ENCODE assay signal across 1 cellular context in genomic region chrX:7110821-7111276, GRCh38.
TF ChIP-seq lines count a peak whose summit lies in the region.

No MANE protein-coding gene starts in this region.

TF ChIP-seq in GM12878, 131 proteins besides CTCF, POLR2A, EP300 and RAD21 (continued from another document and continues in another):
- peak; percentile 95 for TF ChIP-seq IKZF1 (conservative IDR thresholded peaks at IDR 0.05)
- peak; percentile 78 for TF ChIP-seq YY1 (IDR thresholded peaks at IDR 0.05; ENCODE audit: low read depth, low read length)
- TF ChIP-seq RUNX3 (IDR thresholded peaks at IDR 0.05; ENCODE audit: low read length) = no peak
- TF ChIP-seq, protein P1, sequence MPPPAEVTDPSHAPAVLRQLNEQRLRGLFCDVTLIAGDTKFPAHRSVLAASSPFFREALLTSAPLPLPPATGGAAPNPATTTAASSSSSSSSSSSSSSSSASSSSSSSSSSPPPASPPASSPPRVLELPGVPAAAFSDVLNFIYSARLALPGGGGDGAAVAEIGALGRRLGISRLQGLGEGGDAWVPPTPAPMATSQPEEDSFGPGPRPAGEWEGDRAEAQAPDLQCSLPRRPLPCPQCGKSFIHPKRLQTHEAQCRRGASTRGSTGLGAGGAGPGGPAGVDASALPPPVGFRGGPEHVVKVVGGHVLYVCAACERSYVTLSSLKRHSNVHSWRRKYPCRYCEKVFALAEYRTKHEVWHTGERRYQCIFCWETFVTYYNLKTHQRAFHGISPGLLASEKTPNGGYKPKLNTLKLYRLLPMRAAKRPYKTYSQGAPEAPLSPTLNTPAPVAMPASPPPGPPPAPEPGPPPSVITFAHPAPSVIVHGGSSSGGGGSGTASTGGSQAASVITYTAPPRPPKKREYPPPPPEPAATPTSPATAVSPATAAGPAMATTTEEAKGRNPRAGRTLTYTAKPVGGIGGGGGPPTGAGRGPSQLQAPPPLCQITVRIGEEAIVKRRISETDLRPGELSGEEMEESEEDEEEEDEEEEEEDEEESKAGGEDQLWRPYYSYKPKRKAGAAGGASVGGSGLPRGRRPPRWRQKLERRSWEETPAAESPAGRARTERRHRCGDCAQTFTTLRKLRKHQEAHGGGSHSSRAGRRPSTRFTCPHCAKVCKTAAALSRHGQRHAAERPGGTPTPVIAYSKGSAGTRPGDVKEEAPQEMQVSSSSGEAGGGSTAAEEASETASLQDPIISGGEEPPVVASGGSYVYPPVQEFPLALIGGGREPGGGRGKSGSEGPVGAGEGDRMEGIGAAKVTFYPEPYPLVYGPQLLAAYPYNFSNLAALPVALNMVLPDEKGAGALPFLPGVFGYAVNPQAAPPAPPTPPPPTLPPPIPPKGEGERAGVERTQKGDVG (CRISPR knock-in tag; IDR thresholded peaks at IDR 0.05) = no peak
- TF ChIP-seq, protein P2, sequence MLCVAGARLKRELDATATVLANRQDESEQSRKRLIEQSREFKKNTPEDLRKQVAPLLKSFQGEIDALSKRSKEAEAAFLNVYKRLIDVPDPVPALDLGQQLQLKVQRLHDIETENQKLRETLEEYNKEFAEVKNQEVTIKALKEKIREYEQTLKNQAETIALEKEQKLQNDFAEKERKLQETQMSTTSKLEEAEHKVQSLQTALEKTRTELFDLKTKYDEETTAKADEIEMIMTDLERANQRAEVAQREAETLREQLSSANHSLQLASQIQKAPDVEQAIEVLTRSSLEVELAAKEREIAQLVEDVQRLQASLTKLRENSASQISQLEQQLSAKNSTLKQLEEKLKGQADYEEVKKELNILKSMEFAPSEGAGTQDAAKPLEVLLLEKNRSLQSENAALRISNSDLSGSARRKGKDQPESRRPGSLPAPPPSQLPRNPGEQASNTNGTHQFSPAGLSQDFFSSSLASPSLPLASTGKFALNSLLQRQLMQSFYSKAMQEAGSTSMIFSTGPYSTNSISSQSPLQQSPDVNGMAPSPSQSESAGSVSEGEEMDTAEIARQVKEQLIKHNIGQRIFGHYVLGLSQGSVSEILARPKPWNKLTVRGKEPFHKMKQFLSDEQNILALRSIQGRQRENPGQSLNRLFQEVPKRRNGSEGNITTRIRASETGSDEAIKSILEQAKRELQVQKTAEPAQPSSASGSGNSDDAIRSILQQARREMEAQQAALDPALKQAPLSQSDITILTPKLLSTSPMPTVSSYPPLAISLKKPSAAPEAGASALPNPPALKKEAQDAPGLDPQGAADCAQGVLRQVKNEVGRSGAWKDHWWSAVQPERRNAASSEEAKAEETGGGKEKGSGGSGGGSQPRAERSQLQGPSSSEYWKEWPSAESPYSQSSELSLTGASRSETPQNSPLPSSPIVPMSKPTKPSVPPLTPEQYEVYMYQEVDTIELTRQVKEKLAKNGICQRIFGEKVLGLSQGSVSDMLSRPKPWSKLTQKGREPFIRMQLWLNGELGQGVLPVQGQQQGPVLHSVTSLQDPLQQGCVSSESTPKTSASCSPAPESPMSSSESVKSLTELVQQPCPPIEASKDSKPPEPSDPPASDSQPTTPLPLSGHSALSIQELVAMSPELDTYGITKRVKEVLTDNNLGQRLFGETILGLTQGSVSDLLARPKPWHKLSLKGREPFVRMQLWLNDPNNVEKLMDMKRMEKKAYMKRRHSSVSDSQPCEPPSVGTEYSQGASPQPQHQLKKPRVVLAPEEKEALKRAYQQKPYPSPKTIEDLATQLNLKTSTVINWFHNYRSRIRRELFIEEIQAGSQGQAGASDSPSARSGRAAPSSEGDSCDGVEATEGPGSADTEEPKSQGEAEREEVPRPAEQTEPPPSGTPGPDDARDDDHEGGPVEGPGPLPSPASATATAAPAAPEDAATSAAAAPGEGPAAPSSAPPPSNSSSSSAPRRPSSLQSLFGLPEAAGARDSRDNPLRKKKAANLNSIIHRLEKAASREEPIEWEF (IDR thresholded peaks at IDR 0.05; ENCODE audit: insufficient replicate concordance, low read depth, low read length) = no peak
- TF ChIP-seq IRF3 (IDR thresholded peaks at IDR 0.05) = no peak
- TF ChIP-seq MLLT1 (IDR thresholded peaks at IDR 0.05) = peak; percentile 83
- no peak for TF ChIP-seq MTA3 (IDR thresholded peaks at IDR 0.05; ENCODE audit: borderline replicate concordance, low read length)
- TF ChIP-seq POU2F2 (IDR thresholded peaks at IDR 0.05; ENCODE audit: borderline replicate concordance, low read depth, low read length) = no peak
- TF ChIP-seq FOXK2 (IDR thresholded peaks at IDR 0.05) = no peak
- TF ChIP-seq IRF5 (IDR thresholded peaks at IDR 0.05; ENCODE audit: borderline replicate concordance) = no peak
- TF ChIP-seq CREB1 (IDR thresholded peaks at IDR 0.05; ENCODE audit: low read depth) = no peak
- TF ChIP-seq CHD1 (IDR thresholded peaks at IDR 0.05; ENCODE audit: low read depth, low read length) = no peak
- TF ChIP-seq LARP7 (IDR thresholded peaks at IDR 0.05) = 0 out of 2 replicates have a peak, but pooled peaks have one; percentile 14
- TF ChIP-seq USF1 (IDR thresholded peaks at IDR 0.05; ENCODE audit: borderline replicate concordance, extremely low read length, insufficient read depth, low read depth, low read length) = no peak
- TF ChIP-seq CEBPZ (IDR thresholded peaks at IDR 0.05; ENCODE audit: low read depth, low read length) = no peak
- peak; percentile 94 for TF ChIP-seq SMAD5 (IDR thresholded peaks at IDR 0.05; ENCODE audit: low read depth)
- TF ChIP-seq KDM1A (IDR thresholded peaks at IDR 0.05; ENCODE audit: borderline replicate concordance) = no peak
- peak; percentile 98 for TF ChIP-seq NR2F1 (conservative IDR thresholded peaks at IDR 0.05)
- peak; percentile 44; the same call in 1 of the 2 replicates for TF ChIP-seq BACH1 (IDR thresholded peaks at IDR 0.05; ENCODE audit: borderline replicate concordance)
- no peak; the same call in 1 of the 2 replicates for TF ChIP-seq RAD51 (IDR thresholded peaks at IDR 0.05)
- TF ChIP-seq, protein P3, sequence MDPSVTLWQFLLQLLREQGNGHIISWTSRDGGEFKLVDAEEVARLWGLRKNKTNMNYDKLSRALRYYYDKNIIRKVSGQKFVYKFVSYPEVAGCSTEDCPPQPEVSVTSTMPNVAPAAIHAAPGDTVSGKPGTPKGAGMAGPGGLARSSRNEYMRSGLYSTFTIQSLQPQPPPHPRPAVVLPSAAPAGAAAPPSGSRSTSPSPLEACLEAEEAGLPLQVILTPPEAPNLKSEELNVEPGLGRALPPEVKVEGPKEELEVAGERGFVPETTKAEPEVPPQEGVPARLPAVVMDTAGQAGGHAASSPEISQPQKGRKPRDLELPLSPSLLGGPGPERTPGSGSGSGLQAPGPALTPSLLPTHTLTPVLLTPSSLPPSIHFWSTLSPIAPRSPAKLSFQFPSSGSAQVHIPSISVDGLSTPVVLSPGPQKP (IDR thresholded peaks at IDR 0.05; ENCODE audit: low read depth, low read length) = no peak
- TF ChIP-seq, protein P4, sequence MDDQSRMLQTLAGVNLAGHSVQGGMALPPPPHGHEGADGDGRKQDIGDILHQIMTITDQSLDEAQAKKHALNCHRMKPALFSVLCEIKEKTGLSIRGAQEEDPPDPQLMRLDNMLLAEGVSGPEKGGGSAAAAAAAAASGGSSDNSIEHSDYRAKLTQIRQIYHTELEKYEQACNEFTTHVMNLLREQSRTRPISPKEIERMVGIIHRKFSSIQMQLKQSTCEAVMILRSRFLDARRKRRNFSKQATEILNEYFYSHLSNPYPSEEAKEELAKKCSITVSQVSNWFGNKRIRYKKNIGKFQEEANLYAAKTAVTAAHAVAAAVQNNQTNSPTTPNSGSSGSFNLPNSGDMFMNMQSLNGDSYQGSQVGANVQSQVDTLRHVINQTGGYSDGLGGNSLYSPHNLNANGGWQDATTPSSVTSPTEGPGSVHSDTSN (IDR thresholded peaks at IDR 0.05; ENCODE audit: insufficient replicate concordance, low read depth, low read length) = no peak
- TF ChIP-seq NFIC (IDR thresholded peaks at IDR 0.05; ENCODE audit: low read depth, low read length) = no peak
- 0 out of 2 replicates have a peak, but pooled peaks have one; percentile 10 for TF ChIP-seq NR2C1 (IDR thresholded peaks at IDR 0.05)
- TF ChIP-seq SREBF1 (IDR thresholded peaks at IDR 0.05; ENCODE audit: low read length) = no peak
- no peak for TF ChIP-seq ZNF217 (IDR thresholded peaks at IDR 0.05)
- TF ChIP-seq TCF3 (IDR thresholded peaks at IDR 0.05; ENCODE audit: borderline replicate concordance, insufficient read depth, low read depth, low read length) = peak; percentile 84
- no peak for TF ChIP-seq MYC (IDR thresholded peaks at IDR 0.05; ENCODE audit: insufficient read depth, insufficient read length, insufficient replicate concordance, low read length, severe bottlenecking)
- TF ChIP-seq NBN (IDR thresholded peaks at IDR 0.05) = peak; percentile 88; the same call in 1 of the 2 replicates
- TF ChIP-seq HSF1 (IDR thresholded peaks at IDR 0.05; ENCODE audit: low read depth, low read length) = no peak
- no peak for TF ChIP-seq HDAC6 (IDR thresholded peaks at IDR 0.05; ENCODE audit: unreplicated experiment)
